ENCODE assay signal across 4 cellular contexts in genomic region chr1:170866646-170867045, GRCh38.
"Had no signal": no experiment of that assay in that cellular context is flagged by ENCODE, and none has a peak within 500 bp of the region (broad histone marks: within the 10 kb centered on the region; RNA-seq: fewer than 3 reads in every experiment).

No MANE protein-coding gene starts in this region.

- H3K27ac ChIP-seq: HL-60 had no signal

- DNase-seq: IMR-90 had no signal

- ATAC-seq: HepG2, K562 had no signal

- H3K4me3 ChIP-seq: K562 had no signal
